ENCODE assay signal across 35 cellular contexts in the genomic region with DNA sequence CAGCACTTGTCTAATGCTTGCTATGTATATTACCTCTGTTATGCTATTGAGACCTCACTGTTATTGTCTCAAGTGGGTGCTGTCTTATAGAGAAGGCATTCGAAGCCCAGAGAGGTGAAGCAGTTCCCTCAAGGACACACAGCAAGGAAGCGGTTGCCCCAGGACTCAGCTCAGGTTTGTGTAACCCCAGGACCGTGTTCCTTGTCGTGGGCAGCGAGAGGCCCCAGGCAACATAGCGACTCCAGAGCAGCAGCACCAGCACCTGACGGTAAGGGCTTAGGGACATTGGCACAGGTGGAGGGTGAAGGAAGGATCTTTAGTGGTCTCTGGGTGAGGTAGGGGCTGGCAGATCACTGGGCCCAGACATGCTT. TPM values are rescaled to one million over a fixed set of nuclear protein-coding genes. Genes with fewer than 3 reads are reported as not detected.
"Had no signal": no experiment of that assay in that cellular context is flagged by ENCODE, and none has a peak within 500 bp of the region (broad histone marks: within the 10 kb centered on the region; RNA-seq: fewer than 3 reads in every experiment).

No MANE protein-coding gene starts in this region.

- H3K36me3 Mint-ChIP-seq: activated naive CD4-positive, alpha-beta T cell treated with anti-CD3 and anti-CD28 coated beads, Interleukin-2, amount 50 U/mL, for 24 hours; activated naive CD8-positive, alpha-beta T cell treated with anti-CD3 and anti-CD28 coated beads, Interleukin-2, amount 10 ng/mL, durations not matched to agents 7 days and 5 days had no signal

- DNase-seq: activated CD4-positive, alpha-beta T cell treated with anti-CD3 and anti-CD28 coated beads, Interleukin-2, amount 10 ng/mL, durations not matched to agents 24 days and 14 days; activated CD4-positive, alpha-beta T cell treated with anti-CD3 and anti-CD28 coated beads, Interleukin-2, amount 50 U/mL, for 4 hours; activated CD8-positive, alpha-beta T cell treated with anti-CD3 and anti-CD28 coated beads for 36 hours; activated effector memory CD4-positive, alpha-beta T cell treated with anti-CD3 and anti-CD28 coated beads, Interleukin-2, amount 50 U/mL, for 16 hours; activated naive CD4-positive, alpha-beta T cell treated with Interleukin-2 at 50 U/mL for 16 hours; activated naive CD8-positive, alpha-beta T cell treated with anti-CD3 and anti-CD28 coated beads, Interleukin-2, amount 10 ng/mL, durations not matched to agents 7 days and 5 days; activated T-cell treated with anti-CD3 and anti-CD28 coated beads, Interleukin-2, amount 50 U/mL, for 1 hour; activated T-cell treated with anti-CD3 and anti-CD28 coated beads, Interleukin-2, amount 50 U/mL, for 72 hours; amygdala; NCI-H1092 treated with DMSO at 0.1 percent for 48 hours; NCI-H187; NCI-H2029 treated with DMSO at 0.1 percent for 48 hours; NCI-H2107; NCI-H2171; NCI-H510A; NCI-H526; NCI-H748 treated with DMSO at 0.1 percent for 48 hours; NK-92 treated with Interleukin-12 subunit alpha and Interleukin-12 subunit beta, amount 100 ng/mL, for 24 hours; PC-9; SW 1271; T-helper 1 cell; T-helper 2 cell; T-helper 9 cell had no signal

- H3K27ac ChIP-seq: ascending aorta, cardiac muscle cell, PC-9, RWPE1, VCaP had no signal

- H3K27ac Mint-ChIP-seq: activated CD4-positive, alpha-beta T cell treated with anti-CD3 and anti-CD28 coated beads, Interleukin-2, amount 10 ng/mL, durations not matched to agents 24 days and 14 days; activated CD8-positive, alpha-beta T cell treated with anti-CD3 and anti-CD28 coated beads for 36 hours; activated naive CD4-positive, alpha-beta T cell treated with anti-CD3 and anti-CD28 coated beads, Interleukin-2, amount 50 U/mL, for 24 hours; activated naive CD8-positive, alpha-beta T cell treated with anti-CD3 and anti-CD28 coated beads, Interleukin-2, amount 10 ng/mL, durations not matched to agents 7 days and 5 days; activated T-cell treated with anti-CD3 and anti-CD28 coated beads, Interleukin-2, amount 50 U/mL, for 72 hours; activated T-helper 17 cell treated with anti-CD3 and anti-CD28 coated beads, Interleukin-2, amount 50 U/mL, for 72 hours had no signal

- ATAC-seq: activated CD8-positive, alpha-beta T cell treated with anti-CD3 and anti-CD28 coated beads for 36 hours; activated T-cell treated with anti-CD3 and anti-CD28 coated beads, Interleukin-2, amount 50 U/mL, for 72 hours; activated T-helper 17 cell treated with anti-CD3 and anti-CD28 coated beads, Interleukin-2, amount 50 U/mL, for 72 hours; Right ventricle myocardium inferior had no signal

- H3K4me2 ChIP-seq: PC-9 had no signal

- H3K36me3 ChIP-seq: ascending aorta, cardiac muscle cell had no signal

- H3K4me3 Mint-ChIP-seq: activated CD4-positive, alpha-beta T cell treated with anti-CD3 and anti-CD28 coated beads, Interleukin-2, amount 10 ng/mL, durations not matched to agents 24 days and 14 days; activated CD8-positive, alpha-beta T cell treated with anti-CD3 and anti-CD28 coated beads for 36 hours; activated naive CD4-positive, alpha-beta T cell treated with anti-CD3 and anti-CD28 coated beads, Interleukin-2, amount 50 U/mL, for 24 hours; activated naive CD8-positive, alpha-beta T cell treated with anti-CD3 and anti-CD28 coated beads, Interleukin-2, amount 10 ng/mL, durations not matched to agents 7 days and 5 days; activated T-cell treated with anti-CD3 and anti-CD28 coated beads, Interleukin-2, amount 50 U/mL, for 72 hours; activated T-helper 17 cell treated with anti-CD3 and anti-CD28 coated beads, Interleukin-2, amount 50 U/mL, for 72 hours had no signal

- FAIRE-seq: RCC 7860 had no signal

- H3K4me3 ChIP-seq: ascending aorta, cardiac muscle cell, PC-9 had no signal

- H3K9me3 Mint-ChIP-seq: activated CD4-positive, alpha-beta T cell treated with anti-CD3 and anti-CD28 coated beads, Interleukin-2, amount 10 ng/mL, durations not matched to agents 24 days and 14 days; activated CD8-positive, alpha-beta T cell treated with anti-CD3 and anti-CD28 coated beads for 36 hours; activated naive CD4-positive, alpha-beta T cell treated with anti-CD3 and anti-CD28 coated beads, Interleukin-2, amount 50 U/mL, for 24 hours; activated naive CD8-positive, alpha-beta T cell treated with anti-CD3 and anti-CD28 coated beads, Interleukin-2, amount 10 ng/mL, durations not matched to agents 7 days and 5 days; activated T-cell treated with anti-CD3 and anti-CD28 coated beads, Interleukin-2, amount 50 U/mL, for 72 hours; activated T-helper 17 cell treated with anti-CD3 and anti-CD28 coated beads, Interleukin-2, amount 50 U/mL, for 72 hours had no signal

- H3K4me1 Mint-ChIP-seq: activated T-helper 17 cell treated with anti-CD3 and anti-CD28 coated beads, Interleukin-2, amount 50 U/mL, for 72 hours had no signal

- H3K27me3 ChIP-seq: ascending aorta had no signal

- H2AFZ ChIP-seq: PC-9 had no signal

- H3K9me3 ChIP-seq: ascending aorta had no signal

- H3K4me1 ChIP-seq: ascending aorta had no signal

RNA-seq across cellular contexts. Expression of gene KLK15, which starts 2.4 kb away (rescaled TPM):
- total RNA-seq: activated CD4-positive, alpha-beta T cell treated with anti-CD3 and anti-CD28 coated beads, Interleukin-2, amount 10 ng/mL, durations not matched to agents 24 days and 14 days; activated CD8-positive, alpha-beta memory T cell treated with anti-CD3 and anti-CD28 coated beads for 36 hours; activated CD8-positive, alpha-beta T cell treated with anti-CD3 and anti-CD28 coated beads for 36 hours; activated naive CD8-positive, alpha-beta T cell treated with anti-CD3 and anti-CD28 coated beads, Interleukin-2, amount 10 ng/mL, durations not matched to agents 7 days and 5 days; activated T-cell treated with anti-CD3 and anti-CD28 coated beads, Interleukin-2, amount 50 U/mL, for 72 hours; activated T-helper 17 cell treated with anti-CD3 and anti-CD28 coated beads, Interleukin-2, amount 50 U/mL, for 72 hours; ascending aorta; cardiac muscle cell; M059J; OCI-LY7; PC-9; Right ventricle myocardium inferior had no signal
- polyA plus RNA-seq: cardiac muscle cell had no signal

RNA-seq across cellular contexts. Expression of gene KLK1, which starts 7.4 kb away (rescaled TPM):
- total RNA-seq: ascending aorta, cardiac muscle cell, M059J, PC-9 had no signal
- polyA plus RNA-seq: cardiac muscle cell had no signal

RNA-seq across cellular contexts. Expression of gene KLK3, which starts 23.7 kb away (rescaled TPM):
- total RNA-seq: activated CD4-positive, alpha-beta T cell treated with anti-CD3 and anti-CD28 coated beads, Interleukin-2, amount 10 ng/mL, durations not matched to agents 24 days and 14 days; activated CD8-positive, alpha-beta memory T cell treated with anti-CD3 and anti-CD28 coated beads for 36 hours; activated CD8-positive, alpha-beta T cell treated with anti-CD3 and anti-CD28 coated beads for 36 hours; activated naive CD8-positive, alpha-beta T cell treated with anti-CD3 and anti-CD28 coated beads, Interleukin-2, amount 10 ng/mL, durations not matched to agents 7 days and 5 days; activated T-cell treated with anti-CD3 and anti-CD28 coated beads, Interleukin-2, amount 50 U/mL, for 72 hours; activated T-helper 17 cell treated with anti-CD3 and anti-CD28 coated beads, Interleukin-2, amount 50 U/mL, for 72 hours; ascending aorta; cardiac muscle cell; M059J; OCI-LY7; PC-9; Right ventricle myocardium inferior had no signal
- polyA plus RNA-seq: cardiac muscle cell had no signal

RNA-seq across cellular contexts. Expression of gene ACP4, which starts 40.8 kb away (rescaled TPM):
- total RNA-seq: activated CD4-positive, alpha-beta T cell treated with anti-CD3 and anti-CD28 coated beads, Interleukin-2, amount 10 ng/mL, durations not matched to agents 24 days and 14 days; activated CD8-positive, alpha-beta memory T cell treated with anti-CD3 and anti-CD28 coated beads for 36 hours; activated CD8-positive, alpha-beta T cell treated with anti-CD3 and anti-CD28 coated beads for 36 hours; activated naive CD8-positive, alpha-beta T cell treated with anti-CD3 and anti-CD28 coated beads, Interleukin-2, amount 10 ng/mL, durations not matched to agents 7 days and 5 days; activated T-cell treated with anti-CD3 and anti-CD28 coated beads, Interleukin-2, amount 50 U/mL, for 72 hours; activated T-helper 17 cell treated with anti-CD3 and anti-CD28 coated beads, Interleukin-2, amount 50 U/mL, for 72 hours; ascending aorta; cardiac muscle cell; M059J; OCI-LY7; PC-9; Right ventricle myocardium inferior had no signal
- polyA plus RNA-seq: adipose tissue had no signal

RNA-seq across cellular contexts. Expression of gene KLK2, which starts 42.2 kb away (rescaled TPM):
- total RNA-seq: activated CD8-positive, alpha-beta memory T cell treated with anti-CD3 and anti-CD28 coated beads for 36 hours; ascending aorta; cardiac muscle cell; M059J; OCI-LY7; PC-9; Right ventricle myocardium inferior had no signal
- polyA plus RNA-seq: cardiac muscle cell had no signal
